16 cellular contexts compared by ENCODE assay signal in the genomic region with DNA sequence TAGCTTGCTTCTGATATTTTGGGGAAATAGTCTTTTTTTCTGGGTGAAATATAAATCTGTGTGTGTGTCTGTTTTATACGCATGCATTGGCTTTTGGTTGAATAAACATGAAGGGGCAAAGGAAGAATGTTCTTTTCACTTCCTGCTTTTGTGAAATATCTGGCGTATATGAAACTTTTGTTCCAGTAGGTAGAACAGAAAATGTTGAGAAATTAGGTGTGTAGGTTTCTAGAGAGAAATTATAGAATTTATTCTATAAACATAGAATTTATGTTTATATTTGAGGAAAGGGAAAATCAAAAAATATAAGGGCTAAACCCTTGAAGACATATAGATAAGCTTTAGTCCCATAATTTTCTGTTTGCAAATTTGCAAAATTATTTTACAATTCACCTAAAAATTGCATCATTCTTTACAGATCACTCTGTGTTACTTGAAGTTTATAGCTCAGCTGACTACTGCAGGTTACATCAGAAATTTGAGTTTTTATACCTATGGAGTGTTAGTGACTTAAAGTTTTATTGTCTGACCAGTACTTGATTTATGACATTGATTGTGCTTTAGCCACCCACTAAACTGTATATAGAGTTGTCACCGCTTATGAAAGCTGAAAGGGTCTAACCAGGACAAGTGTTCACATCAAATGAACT.
DNase-seq lines count a peak whose midpoint lies in the region; ATAC-seq and TF ChIP-seq lines count a peak whose summit lies in the region.
"Had no signal": no experiment of that assay in that cellular context is flagged by ENCODE, and none has a peak within 500 bp of the region (broad histone marks: within the 10 kb centered on the region; RNA-seq: fewer than 3 reads in every experiment).

No MANE protein-coding gene starts in this region.

- H3K56ac ChIP-seq in H9 (ENCODE audit: insufficient read length, low read depth, low read length): no peak overlapping the region

- peak overlapping the region; percentile 17 for H3K4me3 Mint-ChIP-seq in T-helper 2 cell treated with Interferon-gamma antibody and Interleukin-4, amounts not matched to agents 5 μg/mL and 100 μg/mL, for 36 hours
- H3K4me3 Mint-ChIP-seq in H9: no peak overlapping the region
- peak overlapping the region; percentile 12 for H3K4me3 Mint-ChIP-seq in activated CD8-positive, alpha-beta T cell treated with anti-CD3 and anti-CD28 coated beads for 36 hours
- H3K4me3 Mint-ChIP-seq: activated T-helper 1 cell treated with anti-CD3 and anti-CD28 coated beads, Interleukin-12 subunit alpha, Interleukin-12 subunit beta, Interleukin-2, Interleukin-4 antibody, amounts not matched to agents 30 ng/mL and 10 ng/mL and 1 ng/mL, durations not matched to agents 14 hours and 24 hours and 36 hours; immature natural killer cell had no signal

- H3K9ac ChIP-seq in H9 (ENCODE audit: extremely low read depth, insufficient read length, low read length): no peak overlapping the region

- H3T11ph ChIP-seq in H9 (ENCODE audit: low read length): no peak overlapping the region

- H3K36me3 ChIP-seq in mucosa of descending colon (ENCODE audit: low read depth) (no peaks in the 10 kb centered on the region), esophagus muscularis mucosa (no peaks in the 10 kb centered on the region)

- H2BK15ac ChIP-seq in H9 (ENCODE audit: low read depth, low read length): no peak overlapping the region

- H2BK12ac ChIP-seq in H9 (ENCODE audit: insufficient read length, low read depth, low read length): no peak overlapping the region

- TF ChIP-seq POLR2A in esophagus muscularis mucosa (IDR thresholded peaks at IDR 0.05; ENCODE audit: low read depth): no peak

- no peaks in the 10 kb centered on the region for H3K79me2 ChIP-seq in H9 (ENCODE audit: insufficient read depth, low read length)

- no peaks in the 10 kb centered on the region for H4K20me1 ChIP-seq in H9 (ENCODE audit: control insufficient read depth, insufficient read depth, insufficient read length)

- no peak overlapping the region for H3K4me2 ChIP-seq in H9 (ENCODE audit: insufficient read depth, insufficient read length, low read length)

- POLR2A ChIA-PET in activated CD8-positive, alpha-beta T cell treated with anti-CD3 and anti-CD28 coated beads for 36 hours (lab: Charles Lee): interaction anchor here (1.0 to 1.8 kb wide), 4 partner anchors 10 to 115 kb away, joined by 4 to 6 read pairs (median 4); no protein-coding TSS in a partner anchor

- peaks cover 18% of the 10 kb centered on the region for H3K36me3 Mint-ChIP-seq in T-helper 2 cell treated with Interferon-gamma antibody and Interleukin-4, amounts not matched to agents 5 μg/mL and 100 μg/mL, for 36 hours (ENCODE audit: low read depth)
- peaks cover 10 to 13% (median 11%) of the 10 kb centered on the region in 3 experiments; a peak in 6 of 7 replicates for H3K36me3 Mint-ChIP-seq in H9 (ENCODE audit: insufficient read depth in 1 of 3, low read depth in 3 of 3)
- H3K36me3 Mint-ChIP-seq in activated CD8-positive, alpha-beta T cell treated with anti-CD3 and anti-CD28 coated beads for 36 hours (ENCODE audit: low read depth): peaks cover 37% of the 10 kb centered on the region

- intact Hi-C loops in activated CD8-positive, alpha-beta T cell treated with anti-CD3 and anti-CD28 coated beads for 36 hours (cut with micrococcal nuclease): no loop called here
- intact Hi-C loops in mucosa of descending colon (cut with DNase I, micrococcal nuclease) (no loop called here), esophagus muscularis mucosa (cut with DNase I) (no loop called here)

- no peaks in the 10 kb centered on the region for H3K27me3 ChIP-seq in H9 (ENCODE audit: insufficient read depth, low read length)
- H3K27me3 ChIP-seq in esophagus muscularis mucosa: no peaks in the 10 kb centered on the region

- no peaks in the 10 kb centered on the region for H3K79me1 ChIP-seq in H9 (ENCODE audit: insufficient read depth, low read depth, low read length, poor library complexity, severe bottlenecking)

- H4K8ac ChIP-seq in H9 (replicated peaks; ENCODE audit: insufficient read length, low read depth, low read length): no peak overlapping the region

- no peak overlapping the region for H2BK20ac ChIP-seq in H9 (ENCODE audit: low read depth, low read length, poor library complexity, severe bottlenecking)

- WGBS in H9 (ENCODE audit: extremely low coverage, insufficient read length, low lambda C conversion rate): no CpG with 5 or more reads among the region's 3 CpGs
- 80% methylated on average over 3 of the region's 3 CpGs for WGBS in esophagus muscularis mucosa

- ATAC-seq in activated CD8-positive, alpha-beta T cell treated with anti-CD3 and anti-CD28 coated beads for 36 hours: peak; percentile 44
- peak; percentile 71 for ATAC-seq in mucosa of descending colon
- ATAC-seq in HG02571 (IDR thresholded peaks at IDR 0.05; ENCODE audit: unreplicated experiment): no peak

- TF ChIP-seq CTCF in H9 (conservative IDR thresholded peaks at IDR 0.05) (no peak), mucosa of descending colon (IDR thresholded peaks at IDR 0.05) (no peak), esophagus muscularis mucosa (IDR thresholded peaks at IDR 0.05) (no peak)
- TF ChIP-seq CTCF in activated CD8-positive, alpha-beta T cell treated with anti-CD3 and anti-CD28 coated beads for 36 hours (IDR thresholded peaks at IDR 0.05): no peak

- no peak overlapping the region for H2BK120ac ChIP-seq in H9 (ENCODE audit: low read depth, low read length, poor library complexity, severe bottlenecking)

- no peak overlapping the region for H3K18ac ChIP-seq in H9 (ENCODE audit: insufficient read length, low read depth, low read length)

- H3K9me3 ChIP-seq in H9 (ENCODE audit: control insufficient read depth, low read depth, low read length) (no peaks in the 10 kb centered on the region), mucosa of descending colon (no peaks in the 10 kb centered on the region), esophagus muscularis mucosa (no peaks in the 10 kb centered on the region)

- no peak overlapping the region for H4K91ac ChIP-seq in H9 (ENCODE audit: insufficient read length, low read depth, low read length)

- H3K4me1 ChIP-seq in H9 (ENCODE audit: insufficient read depth, low read length): no peaks in the 10 kb centered on the region
- H3K4me1 ChIP-seq in mucosa of descending colon (ENCODE audit: low read depth): no peaks in the 10 kb centered on the region
- no peaks in the 10 kb centered on the region for H3K4me1 ChIP-seq in esophagus muscularis mucosa

- DNase-seq in T-helper 2 cell treated with Interferon-gamma antibody and Interleukin-4, amounts not matched to agents 5 μg/mL and 100 μg/mL, for 36 hours (ENCODE audit: low spot score): no peak
- DNase-seq in T-helper 2 cell (no peak), H9 (no peak), mucosa of descending colon (no peak), esophagus muscularis mucosa (ENCODE audit: extremely low spot score) (no peak)
- no peak for DNase-seq in activated CD8-positive, alpha-beta T cell treated with anti-CD3 and anti-CD28 coated beads for 36 hours
- no peak for DNase-seq in activated CD8-positive, alpha-beta memory T cell treated with anti-CD3 and anti-CD28 coated beads, Interleukin-2, amount 50 U/mL, for 48 hours
- DNase-seq: effector CD8-positive, alpha-beta T cell; H7; immature natural killer cell; MM.1S; NCI-H2171 treated with DMSO at 0.1 percent for 48 hours; occipital lobe; SW 1271 had no signal

- no peak overlapping the region for H3K23ac ChIP-seq in H9 (ENCODE audit: insufficient read length, low read depth, low read length)

- no peak overlapping the region for H4K5ac ChIP-seq in H9 (ENCODE audit: insufficient read length, low read depth, low read length)

- H3K27ac Mint-ChIP-seq in T-helper 2 cell treated with Interferon-gamma antibody and Interleukin-4, amounts not matched to agents 5 μg/mL and 100 μg/mL, for 36 hours: no peak overlapping the region
- H3K27ac Mint-ChIP-seq in H9: peak overlapping the region in 2 of 3 experiments; percentile 46 to 51; a peak in 2 of 7 replicates
- H3K27ac Mint-ChIP-seq in activated CD8-positive, alpha-beta T cell treated with anti-CD3 and anti-CD28 coated beads for 36 hours: peak overlapping the region; percentile 93
- H3K27ac Mint-ChIP-seq: activated T-helper 1 cell treated with anti-CD3 and anti-CD28 coated beads, Interleukin-12 subunit alpha, Interleukin-12 subunit beta, Interleukin-2, Interleukin-4 antibody, amounts not matched to agents 30 ng/mL and 10 ng/mL and 1 ng/mL, durations not matched to agents 14 hours and 24 hours and 36 hours; immature natural killer cell had no signal

- H3K27ac ChIP-seq in H9 (ENCODE audit: insufficient read length, low read depth, low read length) (no peak overlapping the region), esophagus muscularis mucosa (replicated peaks in 1 of 4) (no peak overlapping the region)

- H3K4me1 Mint-ChIP-seq in T-helper 2 cell treated with Interferon-gamma antibody and Interleukin-4, amounts not matched to agents 5 μg/mL and 100 μg/mL, for 36 hours (ENCODE audit: low read depth): peaks cover 21% of the 10 kb centered on the region
- H3K4me1 Mint-ChIP-seq in H9: no peaks in the 10 kb centered on the region
- peaks cover 56% of the 10 kb centered on the region for H3K4me1 Mint-ChIP-seq in activated CD8-positive, alpha-beta T cell treated with anti-CD3 and anti-CD28 coated beads for 36 hours (ENCODE audit: low read depth)
- H3K4me1 Mint-ChIP-seq: immature natural killer cell had no signal

- no peaks in the 10 kb centered on the region for H3K27me3 Mint-ChIP-seq in T-helper 2 cell treated with Interferon-gamma antibody and Interleukin-4, amounts not matched to agents 5 μg/mL and 100 μg/mL, for 36 hours (ENCODE audit: low read depth)
- no peaks in the 10 kb centered on the region for H3K27me3 Mint-ChIP-seq in H9 (ENCODE audit: low read depth)
- no peaks in the 10 kb centered on the region for H3K27me3 Mint-ChIP-seq in activated CD8-positive, alpha-beta T cell treated with anti-CD3 and anti-CD28 coated beads for 36 hours

- H2BK5ac ChIP-seq in H9 (ENCODE audit: insufficient read length, low read length): no peak overlapping the region

- H3K14ac ChIP-seq in H9 (ENCODE audit: insufficient read depth, low read length): no peak overlapping the region

- no peak overlapping the region for H2AK5ac ChIP-seq in H9 (ENCODE audit: insufficient read length, low read length)

- no peak for TF ChIP-seq EP300 in esophagus muscularis mucosa (IDR thresholded peaks at IDR 0.05)

- H2AFZ ChIP-seq in H9 (ENCODE audit: low read length): no peak overlapping the region

- H3K4me3 ChIP-seq in mucosa of descending colon: no peak overlapping the region
- H3K4me3 ChIP-seq in esophagus muscularis mucosa: no peak overlapping the region

- H3K4ac ChIP-seq in H9 (ENCODE audit: low read depth, low read length): no peak overlapping the region

- H3K23me2 ChIP-seq in H9 (ENCODE audit: insufficient read length, low read depth, low read length, poor library complexity, severe bottlenecking): no peaks in the 10 kb centered on the region

- CTCF ChIA-PET in activated CD8-positive, alpha-beta T cell treated with anti-CD3 and anti-CD28 coated beads for 36 hours (lab: Charles Lee): interaction anchor here (1.0 to 2.2 kb wide), 4 partner anchors 10 to 162 kb away, joined by 3 to 8 read pairs (median 4); no protein-coding TSS in a partner anchor

- peaks cover 23% of the 10 kb centered on the region for H3K9me3 Mint-ChIP-seq in T-helper 2 cell treated with Interferon-gamma antibody and Interleukin-4, amounts not matched to agents 5 μg/mL and 100 μg/mL, for 36 hours
- H3K9me3 Mint-ChIP-seq in H9: peaks cover 0 to 10% of the 10 kb centered on the region in 2 experiments; a peak in 1 of 5 replicates
- peaks cover 15% of the 10 kb centered on the region for H3K9me3 Mint-ChIP-seq in activated CD8-positive, alpha-beta T cell treated with anti-CD3 and anti-CD28 coated beads for 36 hours

Comparison
In these comparisons a context has a peak if more than half of its experiments do, and no peak if none do; other contexts are left out.
1. H3K4me3 Mint-ChIP-seq: peak in T-helper 2 cell treated with Interferon-gamma antibody and Interleukin-4, amounts not matched to agents 5 μg/mL and 100 μg/mL, for 36 hours (single experiment) and activated CD8-positive, alpha-beta T cell treated with anti-CD3 and anti-CD28 coated beads for 36 hours (single experiment); none in H9 (0 of 2).